ENCODE assay signal across 2 cellular contexts in genomic region chr6:10248378-10248843, GRCh38.
TF ChIP-seq lines count a peak whose summit lies in the region.

No MANE protein-coding gene starts in this region.

TF ChIP-seq in HCT116, 20 proteins besides CTCF, POLR2A, EP300 and RAD21 (continued from another document):
- no peak for TF ChIP-seq YY1 (IDR thresholded peaks at IDR 0.05; ENCODE audit: extremely low read depth, insufficient replicate concordance, low read depth, low read length)
- TF ChIP-seq ATF3 (IDR thresholded peaks at IDR 0.05): no peak
- TF ChIP-seq ZBTB33 (IDR thresholded peaks at IDR 0.05; ENCODE audit: extremely low read depth, insufficient replicate concordance, low read length): no peak
- no peak for TF ChIP-seq CEBPB (IDR thresholded peaks at IDR 0.05; ENCODE audit: low read depth)
- no peak for TF ChIP-seq SP1 (IDR thresholded peaks at IDR 0.05; ENCODE audit: low read depth)
- no peak for TF ChIP-seq POLR2AphosphoS5 (IDR thresholded peaks at IDR 0.05; ENCODE audit: low read depth, low read length)
- TF ChIP-seq SRF (IDR thresholded peaks at IDR 0.05; ENCODE audit: low read depth): no peak
- TF ChIP-seq EZH2 (IDR thresholded peaks at IDR 0.05): no peak
- TF ChIP-seq EZH2phosphoT487 (IDR thresholded peaks at IDR 0.05; ENCODE audit: borderline replicate concordance): no peak
- TF ChIP-seq CBX3 (IDR thresholded peaks at IDR 0.05; ENCODE audit: low read depth): no peak
- no peak for TF ChIP-seq ZNF274 (IDR thresholded peaks at IDR 0.05; ENCODE audit: low read depth, low read length)

TF ChIP-seq in K562, 482 proteins besides CTCF, POLR2A, EP300 and RAD21 (continued from another document):
- TF ChIP-seq ARID1B (IDR thresholded peaks at IDR 0.05) (peak; percentile 38; the same call in 1 of the 2 replicates), ZNF699 (CRISPR knock-in tag; IDR thresholded peaks at IDR 0.05; ENCODE audit: insufficient replicate concordance) (no peak), JUN (IDR thresholded peaks at IDR 0.05; ENCODE audit: borderline replicate concordance, low read depth, low read length) (0 out of 2 replicates have a peak, but pooled peaks have one; percentile 42), JUN (CRISPR knock-in tag; IDR thresholded peaks at IDR 0.05; ENCODE audit: borderline replicate concordance) (no peak), VEZF1 (CRISPR knock-in tag; IDR thresholded peaks at IDR 0.05) (0 out of 2 replicates have a peak, but pooled peaks have one; percentile 3), DPF2 (IDR thresholded peaks at IDR 0.05) (0 out of 2 replicates have a peak, but pooled peaks have one; percentile 35), ATF7 (IDR thresholded peaks at IDR 0.05) (0 out of 2 replicates have a peak, but pooled peaks have one; percentile 27), TRIM24 (IDR thresholded peaks at IDR 0.05) (peak in 1 of 2 experiments; percentile 18; a peak in 1 of 4 replicates), NRF1 (conservative IDR thresholded peaks at IDR 0.05 in 1 of 2, IDR thresholded peaks at IDR 0.05 in 1 of 2) (peak in 1 of 2 experiments; percentile 5; a peak in 1 of 4 replicates), ZBTB26 (CRISPR knock-in tag; IDR thresholded peaks at IDR 0.05) (no peak), ATF1 (CRISPR knock-in tag; IDR thresholded peaks at IDR 0.05) (no peak), ATF1 (tag; IDR thresholded peaks at IDR 0.05) (peak; percentile 29; the same call in 1 of the 2 replicates), ESRRA (IDR thresholded peaks at IDR 0.05; ENCODE audit: borderline replicate concordance, low read depth) (0 out of 2 replicates have a peak, but pooled peaks have one; percentile 11), DEAF1 (CRISPR knock-in tag; IDR thresholded peaks at IDR 0.05) (no peak), MEIS2 (IDR thresholded peaks at IDR 0.05; ENCODE audit: partially characterized antibody) (no peak), ZNF384 (IDR thresholded peaks at IDR 0.05; ENCODE audit: low read depth, low read length) (peak; percentile 90), ATF3 (IDR thresholded peaks at IDR 0.05) (peak; percentile 89), ATF3 (CRISPR knock-in tag; conservative IDR thresholded peaks at IDR 0.05) (no peak), JUND (IDR thresholded peaks at IDR 0.05; ENCODE audit: borderline replicate concordance, low read depth, low read length) (peak; percentile 86), JUND (tag; IDR thresholded peaks at IDR 0.05; ENCODE audit: borderline replicate concordance, low read depth, low read length) (peak; percentile 95), ETV1 (tag; conservative IDR thresholded peaks at IDR 0.05; ENCODE audit: low read depth) (0 out of 2 replicates have a peak, but pooled peaks have one; percentile 5), ZNF668 (CRISPR knock-in tag; IDR thresholded peaks at IDR 0.05) (no peak), SOX6 (IDR thresholded peaks at IDR 0.05) (peak; percentile 93), ZEB2 (IDR thresholded peaks at IDR 0.05) (0 out of 2 replicates have a peak, but pooled peaks have one; percentile 18), SNAPC5 (CRISPR knock-in tag; IDR thresholded peaks at IDR 0.05) (no peak), SMAD4 (CRISPR knock-in tag; conservative IDR thresholded peaks at IDR 0.05) (peak; percentile 39; the same call in 1 of the 2 replicates), THAP12 (CRISPR knock-in tag; IDR thresholded peaks at IDR 0.05) (no peak), HSF4 (CRISPR knock-in tag; IDR thresholded peaks at IDR 0.05; ENCODE audit: borderline replicate concordance) (no peak), WHSC1 (IDR thresholded peaks at IDR 0.05; ENCODE audit: low read length) (no peak), FOSL1 (tag; conservative IDR thresholded peaks at IDR 0.05) (peak; percentile 91), SMARCA4 (IDR thresholded peaks at IDR 0.05) (peak; percentile 56; the same call in 1 of the 2 replicates), RBM17 (IDR thresholded peaks at IDR 0.05; ENCODE audit: borderline replicate concordance, low read depth, low read length) (no peak), SPI1 (IDR thresholded peaks at IDR 0.05; ENCODE audit: borderline replicate concordance, low read depth, low read length) (peak; percentile 71; the same call in 1 of the 2 replicates), TEAD4 (IDR thresholded peaks at IDR 0.05; ENCODE audit: low read length) (peak; percentile 9; the same call in 1 of the 2 replicates), TEAD4 (CRISPR knock-in tag; IDR thresholded peaks at IDR 0.05; ENCODE audit: borderline replicate concordance) (no peak)
TF ChIP-seq in K562: peak in this region for 20.
